In the genomic region with DNA sequence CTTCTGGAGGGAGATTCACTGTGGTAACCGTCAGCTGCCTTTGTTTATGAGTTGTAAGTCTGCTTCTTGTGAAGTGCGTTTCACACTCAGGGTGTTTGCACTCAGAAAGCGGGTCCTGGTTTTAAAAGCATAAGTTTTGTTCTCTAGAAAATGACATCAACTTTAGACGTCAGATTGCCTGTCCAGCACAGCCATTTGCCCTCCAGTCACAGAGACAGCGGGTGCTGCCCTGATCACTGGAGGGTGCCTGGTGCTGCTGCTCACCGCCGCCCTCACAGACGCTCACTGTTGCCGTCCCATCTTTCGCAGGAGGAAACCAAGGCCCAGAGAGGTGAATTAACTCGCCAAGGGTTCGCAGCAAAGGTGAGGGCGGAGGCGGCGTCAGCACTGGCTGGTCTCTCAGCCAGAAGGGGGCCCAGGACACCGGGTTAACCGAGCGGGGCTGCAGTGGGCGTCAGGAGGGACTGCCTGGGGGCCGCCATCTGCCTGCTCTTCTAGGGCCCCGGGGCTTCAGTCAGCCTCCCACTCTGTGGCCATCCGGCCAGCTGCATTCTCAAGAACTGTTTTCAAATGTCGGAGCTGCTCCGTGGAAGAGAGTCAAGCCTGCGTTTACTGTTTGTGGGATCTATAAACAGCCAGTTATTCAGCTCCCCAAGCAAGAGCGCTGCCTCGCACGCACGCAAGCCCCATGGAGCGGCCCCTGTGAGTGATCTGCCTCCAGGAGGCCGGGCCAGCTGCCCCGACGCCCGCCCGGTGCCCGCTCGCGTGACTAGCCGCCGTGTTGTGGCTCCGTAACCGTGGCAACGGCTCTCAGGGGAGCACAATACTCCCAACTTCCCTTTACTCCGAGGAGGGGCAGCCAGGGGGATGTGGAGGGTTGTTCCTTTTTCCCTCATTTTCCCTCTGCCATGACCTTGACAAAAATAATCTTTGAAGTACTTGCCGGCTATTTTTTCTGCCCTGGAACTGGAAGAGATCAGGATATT, we compare ENCODE assay signal across 8 cellular contexts. TPM values are rescaled to one million over a fixed set of nuclear protein-coding genes. Genes with fewer than 3 reads are reported as not detected.
DNase-seq lines count a peak whose midpoint lies in the region; ATAC-seq and TF ChIP-seq lines count a peak whose summit lies in the region.

No MANE protein-coding gene starts in this region.

- H3K27me3 Mint-ChIP-seq in neural progenitor cell (ENCODE audit: insufficient read depth, low read depth): peaks cover 8% of the 10 kb centered on the region

- H3K27ac Mint-ChIP-seq in neural progenitor cell: peak overlapping the region; percentile 96

- H3K4me1 ChIP-seq in BLaER1 treated with 17β-estradiol and CSF1 and Interleukin-3, amounts not matched to agents 10 nM and 100 nM: peaks cover 81 to 90% (median 85%) of the 10 kb centered on the region in 10 experiments
- H3K4me1 ChIP-seq in neural progenitor cell (peaks cover 10% of the 10 kb centered on the region), upper lobe of right lung (peaks cover 32% of the 10 kb centered on the region)

- peak overlapping the region; percentile 74 for H3K4me3 Mint-ChIP-seq in neural progenitor cell

- peak overlapping the region; percentile 44 to 91 (median 70) for H3K27ac ChIP-seq in BLaER1 treated with 17β-estradiol and CSF1 and Interleukin-3, amounts not matched to agents 10 nM and 100 nM
- H3K27ac ChIP-seq in neural progenitor cell: no peak overlapping the region
- peak overlapping the region; percentile 90 for H3K27ac ChIP-seq in upper lobe of right lung

- H3K4me1 Mint-ChIP-seq in neural progenitor cell: peaks cover 19% of the 10 kb centered on the region

- DNase-seq in NCI-H2171 treated with DMSO at 0.1 percent for 48 hours (lab: John Stamatoyannopoulos, UW): peak; percentile 99
- DNase-seq in activated CD8-positive, alpha-beta memory T cell treated with anti-CD3 and anti-CD28 coated beads for 24 hours: peak; percentile 92
- peak; percentile 90 for DNase-seq in fibroblast of the conjunctiva (ENCODE audit: low read depth)
- DNase-seq in neural progenitor cell (ENCODE audit: low spot score): peak; percentile 91
- peak; percentile 93 for DNase-seq in upper lobe of right lung

- no peak for TF ChIP-seq CTCF in neural progenitor cell (IDR thresholded peaks at IDR 0.05)
- TF ChIP-seq CTCF in upper lobe of right lung (IDR thresholded peaks at IDR 0.05): no peak

- peak overlapping the region; percentile 80 to 99 (median 94) for H3K4me2 ChIP-seq in BLaER1 treated with 17β-estradiol and CSF1 and Interleukin-3, amounts not matched to agents 10 nM and 100 nM
- peak overlapping the region; percentile 57 for H3K4me2 ChIP-seq in neural progenitor cell

- H3K27me3 ChIP-seq in BLaER1 treated with 17β-estradiol and CSF1 and Interleukin-3, amounts not matched to agents 10 nM and 100 nM: peaks cover 0 to 46% (median under 1%) of the 10 kb centered on the region in 11 experiments; a peak in 9 of 22 replicates
- H3K27me3 ChIP-seq in neural progenitor cell (peaks cover 21% of the 10 kb centered on the region), upper lobe of right lung (no peaks in the 10 kb centered on the region)

- H3K36me3 ChIP-seq in BLaER1 treated with 17β-estradiol and CSF1 and Interleukin-3, amounts not matched to agents 10 nM and 100 nM: no peaks in the 10 kb centered on the region
- H3K36me3 ChIP-seq in neural progenitor cell (no peaks in the 10 kb centered on the region), upper lobe of right lung (no peaks in the 10 kb centered on the region)

- no peaks in the 10 kb centered on the region for H3F3A ChIP-seq in neural progenitor cell (ENCODE audit: low read depth)

- H3K9me3 Mint-ChIP-seq in neural progenitor cell: peaks cover 3% of the 10 kb centered on the region

- ATAC-seq in HG03139 (IDR thresholded peaks at IDR 0.05; ENCODE audit: unreplicated experiment) (peak; percentile 70), upper lobe of right lung (peak; percentile 92)

- peak overlapping the region; percentile 70 for H2AFZ ChIP-seq in neural progenitor cell (replicated peaks)

- H3K79me2 ChIP-seq in neural progenitor cell (ENCODE audit: low read depth): no peaks in the 10 kb centered on the region

- peaks cover 0 to 21% (median 0%) of the 10 kb centered on the region in 11 experiments; a peak in 2 of 22 replicates for H4K20me1 ChIP-seq in BLaER1 treated with 17β-estradiol and CSF1 and Interleukin-3, amounts not matched to agents 10 nM and 100 nM
- no peaks in the 10 kb centered on the region for H4K20me1 ChIP-seq in neural progenitor cell (ENCODE audit: low read depth)

- peak overlapping the region; percentile 46 to 77 (median 66) for H3K9ac ChIP-seq in BLaER1 treated with 17β-estradiol and CSF1 and Interleukin-3, amounts not matched to agents 10 nM and 100 nM
- H3K9ac ChIP-seq in neural progenitor cell: no peak overlapping the region

- H3K4me3 ChIP-seq in BLaER1 treated with 17β-estradiol and CSF1 and Interleukin-3, amounts not matched to agents 10 nM and 100 nM: peak overlapping the region in 8 of 10 experiments; percentile 16 to 38 (median 28); a peak in 10 of 20 replicates
- H3K4me3 ChIP-seq in neural progenitor cell (no peak overlapping the region), upper lobe of right lung (peak overlapping the region; percentile 33)

- H3K36me3 Mint-ChIP-seq in neural progenitor cell: no peaks in the 10 kb centered on the region

- intact Hi-C loops in upper lobe of right lung (cut with DNase I): no loop called here

- TF ChIP-seq POLR2A in GM19193 (IDR thresholded peaks at IDR 0.05; ENCODE audit: extremely low read depth, insufficient read depth, insufficient read length): peak; percentile 63

- no peaks in the 10 kb centered on the region for H3K9me3 ChIP-seq in BLaER1 treated with 17β-estradiol and CSF1 and Interleukin-3, amounts not matched to agents 10 nM and 100 nM (replicated peaks in 1 of 11)
- no peaks in the 10 kb centered on the region for H3K9me3 ChIP-seq in neural progenitor cell (ENCODE audit: low read depth)
- no peaks in the 10 kb centered on the region for H3K9me3 ChIP-seq in upper lobe of right lung

RNA-seq across cellular contexts. Expression of gene EXOC3, which starts 43.4 kb away (rescaled TPM):
- 19.2 and 37.6 TPM in 2 replicates for total RNA-seq in neural progenitor cell (ENCODE audit: low replicate concordance)
- 59.5 TPM for total RNA-seq in upper lobe of right lung
